In genomic region chr20:47358052-47358671, GRCh38 we compare ENCODE assay signal across 7 cellular contexts. TPM values are rescaled to one million over a fixed set of nuclear protein-coding genes. Genes with fewer than 3 reads are reported as not detected.
DNase-seq lines count a peak whose midpoint lies in the region; ATAC-seq and TF ChIP-seq lines count a peak whose summit lies in the region.

No MANE protein-coding gene starts in this region.

- peaks cover 79% of the 10 kb centered on the region for H3K4me1 ChIP-seq in hepatocyte (ENCODE audit: insufficient read depth)
- peaks cover 74 to 100% (median 96%) of the 10 kb centered on the region in 6 donors for H3K4me1 ChIP-seq in spleen

- H3K9me3 Mint-ChIP-seq in HFFc6 = no peaks in the 10 kb centered on the region

- H3K4me3 ChIP-seq in WERI-Rb-1 (ENCODE audit: low read depth, low read length) = peak overlapping the region; percentile 27
- no peak overlapping the region for H3K4me3 ChIP-seq in hepatocyte
- peak overlapping the region in 1 of 8 donors; percentile 62 for H3K4me3 ChIP-seq in spleen

- no peaks in the 10 kb centered on the region for H3K36me3 ChIP-seq in WERI-Rb-1
- no peaks in the 10 kb centered on the region for H3K36me3 ChIP-seq in hepatocyte (replicated peaks; ENCODE audit: insufficient read depth, low read depth)
- H3K36me3 ChIP-seq in spleen = no peaks in the 10 kb centered on the region

- no peak for TF ChIP-seq POLR2A in spleen (IDR thresholded peaks at IDR 0.05)

- H3K79me2 ChIP-seq in hepatocyte = peaks cover 33% of the 10 kb centered on the region

- no peak overlapping the region; the same call in 1 of the 2 replicates for H3K27ac Mint-ChIP-seq in HFFc6

- peak overlapping the region; percentile 64 for H3K4me2 ChIP-seq in hepatocyte

- no peak for DNase-seq in HFFc6
- no peak for DNase-seq in WERI-Rb-1
- DNase-seq in hepatocyte (ENCODE audit: low spot score) = no peak
- DNase-seq in spleen = no peak
- no peak for DNase-seq in KG1 (lab: John Stamatoyannopoulos, UW)
- DNase-seq in NCI-H524 treated with DMSO at 0.1 percent for 48 hours (lab: John Stamatoyannopoulos, UW) = no peak

- H3K27me3 ChIP-seq in WERI-Rb-1 (ENCODE audit: insufficient read depth, low read depth, severe bottlenecking) (no peaks in the 10 kb centered on the region), hepatocyte (no peaks in the 10 kb centered on the region), spleen (replicated peaks in 1 of 7) (no peaks in the 10 kb centered on the region)

- intact Hi-C loops in spleen (cut with DNase I; ENCODE audit: low total_unique reads) = no loop called here

- TF ChIP-seq CTCF in HFFc6 (IDR thresholded peaks at IDR 0.05) = no peak
- no peak for TF ChIP-seq CTCF in WERI-Rb-1 (IDR thresholded peaks at IDR 0.05; ENCODE audit: low read depth, low read length)
- TF ChIP-seq CTCF in hepatocyte (IDR thresholded peaks at IDR 0.05; ENCODE audit: poor library complexity) = no peak
- no peak for TF ChIP-seq CTCF in spleen (IDR thresholded peaks at IDR 0.05 in 8 of 11, conservative IDR thresholded peaks at IDR 0.05 in 3 of 11)

- 25% methylated on average over 14 of the region's 14 CpGs for WGBS in hepatocyte (ENCODE audit: low lambda C conversion rate, missing lambda C conversion rate)
- WGBS in spleen, 5 donors = 55 to 70% (median 57%) methylated on average over 14 of the region's 14 CpGs

- H3K4me3 Mint-ChIP-seq in HFFc6 = peak overlapping the region; percentile 73

- H4K20me1 ChIP-seq in hepatocyte (ENCODE audit: insufficient read depth, poor library complexity, severe bottlenecking) = no peaks in the 10 kb centered on the region

- peaks cover 6% of the 10 kb centered on the region for H3K4me1 Mint-ChIP-seq in HFFc6 (ENCODE audit: low read depth)

- H3K9me3 ChIP-seq in WERI-Rb-1 (ENCODE audit: severe bottlenecking) (no peaks in the 10 kb centered on the region), hepatocyte (ENCODE audit: low read depth) (no peaks in the 10 kb centered on the region), spleen (no peaks in the 10 kb centered on the region)

- H3K36me3 Mint-ChIP-seq in HFFc6 (ENCODE audit: low read depth) = no peaks in the 10 kb centered on the region

- H3K27ac ChIP-seq in WERI-Rb-1 (peak overlapping the region; percentile 99), hepatocyte (peak overlapping the region; percentile 100), spleen (peak overlapping the region; percentile 96 to 99 (median 98))

- H3K27me3 Mint-ChIP-seq in HFFc6 (ENCODE audit: insufficient read depth) = no peaks in the 10 kb centered on the region; the same call in 1 of the 2 replicates

- no peaks in the 10 kb centered on the region for H3K9me2 ChIP-seq in hepatocyte (replicated peaks; ENCODE audit: insufficient read depth)

- no peak for ATAC-seq in HG03354 (IDR thresholded peaks at IDR 0.05; ENCODE audit: poor library complexity, severe bottlenecking, unreplicated experiment)

- H2AFZ ChIP-seq in hepatocyte = peak overlapping the region; percentile 47

RNA-seq across cellular contexts. Expression of gene ZMYND8, which starts 1.7 kb away (rescaled TPM):
- 10 to 100 TPM; 27.8 to 38.3 (median 34.8) TPM for total RNA-seq in HFFc6 (2021; fragmentation: NEBNext Ultra II Directional; extraction: Animal tissue kit (Norgen Biotek cat#: 25700))
- total RNA-seq in hepatocyte (28.9 and 30.3 TPM in 2 replicates), spleen (10 to 100 TPM; 30.3 to 64.0 (median 56.0) TPM)
- polyA plus RNA-seq in hepatocyte (34.3 and 43.1 TPM in 2 replicates), spleen (10 to 100 TPM; 12.5 to 16.8 (median 15.6) TPM)
